8 cellular contexts compared by ENCODE assay signal in genomic region chr9:128456613-128457061, GRCh38. TPM values are rescaled to one million over a fixed set of nuclear protein-coding genes. Genes with fewer than 3 reads are reported as not detected.
DNase-seq lines count a peak whose midpoint lies in the region; ATAC-seq, FAIRE-seq and TF ChIP-seq lines count a peak whose summit lies in the region.

No MANE protein-coding gene starts in this region.

- no peaks in the 10 kb centered on the region for H3K9me3 ChIP-seq in HepG2 (ENCODE audit: low read length)

- peaks cover 4% of the 10 kb centered on the region for H3K79me2 ChIP-seq in HepG2 (ENCODE audit: insufficient read depth, low read length)

- peaks cover 10 to 22% of the 10 kb centered on the region in 2 experiments; a peak in 4 of 5 replicates for H3K36me3 ChIP-seq in HepG2 (replicated peaks in 1 of 2; ENCODE audit: control insufficient read depth in 1 of 2, insufficient read depth in 2 of 2, low read length in 2 of 2)

- in situ Hi-C loops in HepG2 (cut with HindIII; ENCODE audit: extremely low pct_ligation_motif_present, low pct_unique_long_range_greater_than_20kb) = no loop called here

- peak overlapping the region; percentile 75 for H3K9ac ChIP-seq in HepG2 (ENCODE audit: insufficient read depth, low read depth, low read length)

- intact Hi-C loops in HepG2 (cut with micrococcal nuclease; ENCODE audit: unreplicated experiment) = no loop called here

- peak overlapping the region; percentile 90 for H3K4me2 ChIP-seq in HepG2 (ENCODE audit: low read depth, low read length)

- TF ChIP-seq POLR2A in HepG2 (IDR thresholded peaks at IDR 0.05; ENCODE audit: insufficient read depth in 1 of 2, low read depth in 2 of 2, low read length in 2 of 2) = no peak

- H2AFZ ChIP-seq in HepG2 (ENCODE audit: low read length) = no peak overlapping the region

- H3K4me1 ChIP-seq in HepG2 (ENCODE audit: insufficient read depth, low read length) = peaks cover 15% of the 10 kb centered on the region

- TF ChIP-seq RAD21 in HepG2 (CRISPR knock-in tag; IDR thresholded peaks at IDR 0.05) = no peak

- POLR2A ChIA-PET in HepG2 (lab: Yijun Ruan, JAX) = no interaction called here

- FAIRE-seq in HepG2 (lab: Jason Lieb, UNC) = no peak

- ATAC-seq in GM18909 (IDR thresholded peaks at IDR 0.05; ENCODE audit: poor library complexity, unreplicated experiment) (peak; percentile 52), HG03175 (IDR thresholded peaks at IDR 0.05; ENCODE audit: unreplicated experiment) (peak; percentile 57), HepG2 (peak; percentile 79)

- BruUV-seq in HepG2 (replicated peaks; lab: Mats Ljungman, UMichigan) = no TSS peak

- TF ChIP-seq EP300 in HepG2 (IDR thresholded peaks at IDR 0.05; ENCODE audit: low read depth in 2 of 2, low read length in 2 of 2) = no peak
- TF ChIP-seq EP300 in HepG2 (CRISPR knock-in tag; IDR thresholded peaks at IDR 0.05; ENCODE audit: borderline replicate concordance) = no peak

- peak overlapping the region; percentile 60 to 91 (median 77) for H3K4me3 ChIP-seq in HepG2 (replicated peaks in 1 of 3; ENCODE audit: insufficient read depth in 1 of 3, low read depth in 2 of 3, low read length in 3 of 3)

- 1% methylated on average over 15 of the region's 48 CpGs for WGBS in HepG2 (ENCODE audit: low lambda C conversion rate)

- H3K27ac ChIP-seq in HepG2 (ENCODE audit: extremely low read length, insufficient read depth, low read length) = peak overlapping the region; percentile 69

- H3K27me3 ChIP-seq in HepG2 (ENCODE audit: control insufficient read depth in 1 of 2, insufficient read depth in 2 of 2, low read length in 2 of 2) = peaks cover 0 to 11% of the 10 kb centered on the region in 2 experiments; a peak in 3 of 5 replicates

- TF ChIP-seq CTCF in HepG2 (CRISPR knock-in tag; IDR thresholded peaks at IDR 0.05) = 0 out of 2 replicates have a peak, but pooled peaks have one; percentile 2

- CTCF ChIA-PET in HepG2 (lab: Yijun Ruan, JAX; ENCODE audit: low intra/inter-chr PET ratio, low total read pairs) = interaction anchor here (0.9 kb wide), 1 partner anchor 162 kb away, joined by 3 read pairs; no protein-coding TSS in a partner anchor

- H4K20me1 ChIP-seq in HepG2 (ENCODE audit: insufficient read depth, low read length) = no peaks in the 10 kb centered on the region

- peak; percentile 96 for DNase-seq in AG08396 (ENCODE audit: low spot score)
- peak; percentile 75 for DNase-seq in NCI-H345 (lab: John Stamatoyannopoulos, UW)
- DNase-seq in activated CD4-positive, alpha-beta T cell treated with anti-CD3 and anti-CD28 coated beads for 48 hours = peak; percentile 75
- DNase-seq in dedifferentiated amniotic fluid mesenchymal stem cell (ENCODE audit: extremely low spot score) = peak; percentile 60
- peak; percentile 62 for DNase-seq in HepG2 (ENCODE audit: low spot score)
- peak; percentile 57 to 64 for DNase-seq in stimulated activated CD4-positive, alpha-beta T cell treated with anti-CD3 and anti-CD28 coated beads, Interleukin-2, amount 100 ng/mL, for 48 hours

TF ChIP-seq in HepG2, 621 proteins besides CTCF, POLR2A, EP300 and RAD21 (continues in another document):
- no peak for TF ChIP-seq ZMYM3 (CRISPR knock-in tag; IDR thresholded peaks at IDR 0.05)

RNA-seq across cellular contexts. Expression of gene ODF2, which starts 0.8 kb away (rescaled TPM):
- 28.3 and 31.3 TPM in 2 replicates for total RNA-seq in HepG2 (2016; rRNA removed; fragmentation: Illumina TruSeq; extraction: Trizol)
- 6.8 and 10.0 TPM in 2 replicates for total RNA-seq in HepG2 (2016; cell fraction: cytosol; rRNA removed; fragmentation: Illumina TruSeq; extraction: Trizol; ENCODE audit: low read depth)
- total RNA-seq in HepG2 (2016; cell fraction: insoluble cytoplasmic fraction; rRNA removed; fragmentation: Illumina TruSeq; extraction: Trizol) = 28.2 and 33.5 TPM in 2 replicates
- 17.0 and 17.8 TPM in 2 replicates for total RNA-seq in HepG2 (2016; cell fraction: membrane; rRNA removed; fragmentation: Illumina TruSeq; extraction: Trizol)
- total RNA-seq in HepG2 (2016; cell fraction: nucleus; rRNA removed; fragmentation: Illumina TruSeq; extraction: Trizol) = 32.1 and 38.6 TPM in 2 replicates
- 9.8 and 10.0 TPM in 2 replicates for polyA plus RNA-seq in HepG2 (2011; rRNA removed)
- polyA plus RNA-seq in HepG2 (2011; cell fraction: cytosol; rRNA removed) = 3.3 and 3.7 TPM in 2 replicates
- 69.5 and 91.8 TPM in 2 replicates for polyA plus RNA-seq in HepG2 (2011; cell fraction: nucleus; rRNA removed)
- polyA plus RNA-seq in HepG2 (2012) = 12.4 and 16.5 TPM in 2 replicates
- polyA plus RNA-seq in HepG2 (2016; cell fraction: cytosol; fragmentation: Illumina TruSeq; extraction: Trizol; ENCODE audit: low read depth) = 5.0 TPM in 2 replicates
- polyA plus RNA-seq in HepG2 (2016; cell fraction: insoluble cytoplasmic fraction; fragmentation: Illumina TruSeq; extraction: Trizol; ENCODE audit: low read depth) = 23.7 and 26.7 TPM in 2 replicates
- 7.9 and 9.5 TPM in 2 replicates for polyA plus RNA-seq in HepG2 (2016; cell fraction: membrane; fragmentation: Illumina TruSeq; extraction: Trizol; ENCODE audit: low read depth)
- 69.2 and 78.2 TPM in 2 replicates for polyA plus RNA-seq in HepG2 (2016; cell fraction: nucleus; fragmentation: Illumina TruSeq; extraction: Trizol; ENCODE audit: insufficient read depth, low read depth)
- polyA minus RNA-seq in HepG2 (2011; rRNA and poly(A)+ RNA removed; ENCODE audit: low replicate concordance) = 4.7 and 19.7 TPM in 2 replicates
- polyA minus RNA-seq in HepG2 (2011; cell fraction: cytosol; rRNA and poly(A)+ RNA removed) = 3.1 and 3.5 TPM in 2 replicates
- polyA minus RNA-seq in HepG2 (2011; cell fraction: nucleus; rRNA and poly(A)+ RNA removed) = 13.1 and 15.3 TPM in 2 replicates

RNA-seq across cellular contexts. Expression of gene CERCAM, which starts 36.0 kb away (rescaled TPM):
- total RNA-seq in HepG2 (2016; rRNA removed; fragmentation: Illumina TruSeq; extraction: Trizol) = 4.2 and 9.0 TPM in 2 replicates
- 3.2 and 3.4 TPM in 2 replicates for total RNA-seq in HepG2 (2016; cell fraction: cytosol; rRNA removed; fragmentation: Illumina TruSeq; extraction: Trizol; ENCODE audit: low read depth)
- 2.8 and 8.0 TPM in 2 replicates for total RNA-seq in HepG2 (2016; cell fraction: insoluble cytoplasmic fraction; rRNA removed; fragmentation: Illumina TruSeq; extraction: Trizol)
- total RNA-seq in HepG2 (2016; cell fraction: membrane; rRNA removed; fragmentation: Illumina TruSeq; extraction: Trizol) = 5.1 TPM in 2 replicates
- 10.5 and 11.6 TPM in 2 replicates for total RNA-seq in HepG2 (2016; cell fraction: nucleus; rRNA removed; fragmentation: Illumina TruSeq; extraction: Trizol)
- polyA plus RNA-seq in HepG2 (2011; rRNA removed) = 17.1 and 19.6 TPM in 2 replicates
- 15.6 and 24.7 TPM in 2 replicates for polyA plus RNA-seq in HepG2 (2011; cell fraction: cytosol; rRNA removed)
- 52.1 and 62.8 TPM in 2 replicates for polyA plus RNA-seq in HepG2 (2011; cell fraction: nucleus; rRNA removed)
- polyA plus RNA-seq in HepG2 (2012) = 5.9 and 7.0 TPM in 2 replicates
- polyA plus RNA-seq in HepG2 (2016; cell fraction: cytosol; fragmentation: Illumina TruSeq; extraction: Trizol; ENCODE audit: low read depth) = 4.7 and 5.3 TPM in 2 replicates
- polyA plus RNA-seq in HepG2 (2016; cell fraction: insoluble cytoplasmic fraction; fragmentation: Illumina TruSeq; extraction: Trizol; ENCODE audit: low read depth) = 3.9 and 4.0 TPM in 2 replicates
- polyA plus RNA-seq in HepG2 (2016; cell fraction: membrane; fragmentation: Illumina TruSeq; extraction: Trizol; ENCODE audit: low read depth) = 6.5 and 7.0 TPM in 2 replicates
- polyA plus RNA-seq in HepG2 (2016; cell fraction: nucleus; fragmentation: Illumina TruSeq; extraction: Trizol; ENCODE audit: insufficient read depth, low read depth) = 18.8 and 19.8 TPM in 2 replicates
- 1.3 and 29.5 TPM in 2 replicates for polyA minus RNA-seq in HepG2 (2011; rRNA and poly(A)+ RNA removed; ENCODE audit: low replicate concordance)
- polyA minus RNA-seq in HepG2 (2011; cell fraction: cytosol; rRNA and poly(A)+ RNA removed) = 9.5 and 10.8 TPM in 2 replicates
- polyA minus RNA-seq in HepG2 (2011; cell fraction: nucleus; rRNA and poly(A)+ RNA removed) = 8.8 and 10.6 TPM in 2 replicates

RNA-seq across cellular contexts. Expression of gene GLE1, which starts 47.9 kb away (rescaled TPM):
- 28.8 and 41.1 TPM in 2 replicates for total RNA-seq in HepG2 (2016; rRNA removed; fragmentation: Illumina TruSeq; extraction: Trizol)
- 7.4 and 7.9 TPM in 2 replicates for total RNA-seq in HepG2 (2016; cell fraction: cytosol; rRNA removed; fragmentation: Illumina TruSeq; extraction: Trizol; ENCODE audit: low read depth)
- total RNA-seq in HepG2 (2016; cell fraction: insoluble cytoplasmic fraction; rRNA removed; fragmentation: Illumina TruSeq; extraction: Trizol) = 29.6 and 39.3 TPM in 2 replicates
- 17.1 and 18.6 TPM in 2 replicates for total RNA-seq in HepG2 (2016; cell fraction: membrane; rRNA removed; fragmentation: Illumina TruSeq; extraction: Trizol)
- total RNA-seq in HepG2 (2016; cell fraction: nucleus; rRNA removed; fragmentation: Illumina TruSeq; extraction: Trizol) = 14.9 and 16.3 TPM in 2 replicates
- 10.6 and 14.7 TPM in 2 replicates for polyA plus RNA-seq in HepG2 (2011; rRNA removed)
- 10.5 TPM in 2 replicates for polyA plus RNA-seq in HepG2 (2011; cell fraction: cytosol; rRNA removed)
- 7.6 and 8.6 TPM in 2 replicates for polyA plus RNA-seq in HepG2 (2011; cell fraction: nucleus; rRNA removed)
- polyA plus RNA-seq in HepG2 (2012) = 9.6 and 10.9 TPM in 2 replicates
- 3.1 and 3.9 TPM in 2 replicates for polyA plus RNA-seq in HepG2 (2016; cell fraction: cytosol; fragmentation: Illumina TruSeq; extraction: Trizol; ENCODE audit: low read depth)
- 33.8 and 35.3 TPM in 2 replicates for polyA plus RNA-seq in HepG2 (2016; cell fraction: insoluble cytoplasmic fraction; fragmentation: Illumina TruSeq; extraction: Trizol; ENCODE audit: low read depth)
- polyA plus RNA-seq in HepG2 (2016; cell fraction: membrane; fragmentation: Illumina TruSeq; extraction: Trizol; ENCODE audit: low read depth) = 10.7 and 11.7 TPM in 2 replicates
- 21.8 and 23.3 TPM in 2 replicates for polyA plus RNA-seq in HepG2 (2016; cell fraction: nucleus; fragmentation: Illumina TruSeq; extraction: Trizol; ENCODE audit: insufficient read depth, low read depth)
- polyA minus RNA-seq in HepG2 (2011; rRNA and poly(A)+ RNA removed; ENCODE audit: low replicate concordance) = 26.2 and 106 TPM in 2 replicates
- 14.9 and 17.1 TPM in 2 replicates for polyA minus RNA-seq in HepG2 (2011; cell fraction: cytosol; rRNA and poly(A)+ RNA removed)
- polyA minus RNA-seq in HepG2 (2011; cell fraction: nucleus; rRNA and poly(A)+ RNA removed) = 5.7 and 7.5 TPM in 2 replicates

Comparison
In these comparisons a context has a peak if more than half of its experiments do, and no peak if none do; other contexts are left out.
1. Peak in every context shown above with its lines: DNase-seq, ATAC-seq, H3K4me3 ChIP-seq and H3K27ac ChIP-seq.